ENCODE assay signal across 26 cellular contexts in genomic region chr5:136135536-136135935, GRCh38. TPM values are rescaled to one million over a fixed set of nuclear protein-coding genes. Genes with fewer than 3 reads are reported as not detected.
DNase-seq lines count a peak whose midpoint lies in the region; ATAC-seq and TF ChIP-seq lines count a peak whose summit lies in the region.
"Had no signal": no experiment of that assay in that cellular context is flagged by ENCODE, and none has a peak within 500 bp of the region (broad histone marks: within the 10 kb centered on the region; RNA-seq: fewer than 3 reads in every experiment).

No MANE protein-coding gene starts in this region.

- peaks cover 25% of the 10 kb centered on the region for H3K4me1 ChIP-seq in KMS-11 (ENCODE audit: low read depth, poor library complexity, severe bottlenecking)
- H3K4me1 ChIP-seq in hepatocyte (ENCODE audit: insufficient read depth), result peaks cover 41% of the 10 kb centered on the region
- H3K4me1 ChIP-seq in smooth muscle cell (ENCODE audit: low read depth), result peaks cover 36% of the 10 kb centered on the region
- peaks cover 13 to 76% (median 56%) of the 10 kb centered on the region in 9 donors for H3K4me1 ChIP-seq in heart right ventricle
- H3K4me1 ChIP-seq in lower lobe of right lung, result peaks cover 39% of the 10 kb centered on the region

- H3K36me3 Mint-ChIP-seq in brain, result peaks cover 15% of the 10 kb centered on the region

- WGBS in hepatocyte (ENCODE audit: low lambda C conversion rate, missing lambda C conversion rate), result 66% methylated on average over 2 of the region's 2 CpGs
- WGBS in smooth muscle cell (ENCODE audit: low lambda C conversion rate), result 94% methylated on average over 2 of the region's 2 CpGs
- WGBS in heart right ventricle, 2 donors, result 64 to 68% methylated on average over 2 of the region's 2 CpGs

- peaks cover 72% of the 10 kb centered on the region for H3K4me1 Mint-ChIP-seq in brain

- H3K4me2 ChIP-seq in KMS-11 (0 out of 2 replicates have a peak overlapping the region, but pooled peaks have one; percentile 95), hepatocyte (peak overlapping the region; percentile 75), smooth muscle cell (peak overlapping the region; percentile 94)

- no peaks in the 10 kb centered on the region for H3K36me3 ChIP-seq in KMS-11 (ENCODE audit: insufficient read depth)
- H3K36me3 ChIP-seq in hepatocyte (replicated peaks; ENCODE audit: insufficient read depth, low read depth), result no peaks in the 10 kb centered on the region
- no peaks in the 10 kb centered on the region for H3K36me3 ChIP-seq in smooth muscle cell (ENCODE audit: low read depth)
- H3K36me3 ChIP-seq in heart right ventricle, result no peaks in the 10 kb centered on the region
- H3K36me3 ChIP-seq in lower lobe of right lung, result no peaks in the 10 kb centered on the region
- H3K36me3 ChIP-seq: adrenal gland, upper lobe of right lung had no signal

- H3K27ac ChIP-seq in KMS-11 (no peak overlapping the region), hepatocyte (no peak overlapping the region), smooth muscle cell (ENCODE audit: low read depth) (no peak overlapping the region), heart right ventricle (no peak overlapping the region), lower lobe of right lung (no peak overlapping the region)
- H3K27ac ChIP-seq: adrenal gland had no signal

- no peak for TF ChIP-seq CTCF in KMS-11 (conservative IDR thresholded peaks at IDR 0.05; ENCODE audit: low read depth, low read length)
- no peak for TF ChIP-seq CTCF in brain (conservative IDR thresholded peaks at IDR 0.05)
- TF ChIP-seq CTCF in hepatocyte (IDR thresholded peaks at IDR 0.05; ENCODE audit: poor library complexity), result no peak
- TF ChIP-seq CTCF in smooth muscle cell (IDR thresholded peaks at IDR 0.05; ENCODE audit: borderline replicate concordance, insufficient read depth, poor library complexity, severe bottlenecking), result no peak
- no peak for TF ChIP-seq CTCF in heart right ventricle (IDR thresholded peaks at IDR 0.05)
- no peak for TF ChIP-seq CTCF in lower lobe of right lung (IDR thresholded peaks at IDR 0.05)

- peak overlapping the region; percentile 80 to 100 (median 93) for H3K4me3 Mint-ChIP-seq in brain
- H3K4me3 Mint-ChIP-seq: activated CD4-positive, alpha-beta T cell treated with anti-CD3 and anti-CD28 coated beads for 36 hours; activated CD8-positive, alpha-beta memory T cell treated with anti-CD3 and anti-CD28 coated beads, Interleukin-2, amount 10 ng/mL, durations not matched to agents 7 days and 5 days; dendritic cell treated with granulocyte-macrophage colony-stimulating factor and Interleukin-4, amounts not matched to agents 40 ng/mL and 50 ng/mL, for 4 days; stimulated activated naive CD8-positive, alpha-beta T cell treated with anti-CD3 and anti-CD28 coated beads, Interleukin-15, amount 100 ng/mL, for 72 hours had no signal

- no peaks in the 10 kb centered on the region for H3K9me3 Mint-ChIP-seq in brain
- H3K9me3 Mint-ChIP-seq: activated T-helper 17 cell treated with anti-CD3 and anti-CD28 coated beads, Interleukin-2, amount 50 U/mL, for 72 hours; dendritic cell treated with granulocyte-macrophage colony-stimulating factor and Interleukin-4, amounts not matched to agents 40 ng/mL and 50 ng/mL, for 4 days; stimulated activated naive CD8-positive, alpha-beta T cell treated with anti-CD3 and anti-CD28 coated beads, Interleukin-15, amount 100 ng/mL, for 72 hours had no signal

- H4K20me1 ChIP-seq in KMS-11 (ENCODE audit: insufficient read depth) (peaks cover 19% of the 10 kb centered on the region; the same call in 1 of the 2 replicates), hepatocyte (ENCODE audit: insufficient read depth, poor library complexity, severe bottlenecking) (peaks cover 66% of the 10 kb centered on the region), smooth muscle cell (ENCODE audit: low read depth) (peaks cover 71% of the 10 kb centered on the region)

- H3K27me3 Mint-ChIP-seq in brain, result peaks cover 13% of the 10 kb centered on the region

- peaks cover 7% of the 10 kb centered on the region for H3F3A ChIP-seq in smooth muscle cell (ENCODE audit: low read depth)

- H3K27ac Mint-ChIP-seq in brain, result peak overlapping the region in 1 of 5 experiments; percentile 99
- H3K27ac Mint-ChIP-seq: activated CD4-positive, alpha-beta T cell treated with anti-CD3 and anti-CD28 coated beads for 36 hours; activated CD8-positive, alpha-beta memory T cell treated with anti-CD3 and anti-CD28 coated beads, Interleukin-2, amount 10 ng/mL, durations not matched to agents 7 days and 5 days; activated T-helper 17 cell treated with anti-CD3 and anti-CD28 coated beads, Interleukin-2, amount 50 U/mL, for 72 hours; dendritic cell treated with granulocyte-macrophage colony-stimulating factor and Interleukin-4, amounts not matched to agents 40 ng/mL and 50 ng/mL, for 4 days; stimulated activated naive CD8-positive, alpha-beta T cell treated with anti-CD3 and anti-CD28 coated beads, Interleukin-15, amount 100 ng/mL, for 72 hours had no signal

- no peak overlapping the region for H3K4me3 ChIP-seq in KMS-11 (IDR thresholded peaks at IDR 0.05; ENCODE audit: insufficient read depth, low read depth, low read length)
- no peak overlapping the region for H3K4me3 ChIP-seq in hepatocyte
- peak overlapping the region; percentile 73 for H3K4me3 ChIP-seq in smooth muscle cell
- H3K4me3 ChIP-seq in heart right ventricle, result peak overlapping the region in 1 of 10 donors; percentile 93
- H3K4me3 ChIP-seq in lower lobe of right lung, result no peak overlapping the region
- H3K4me3 ChIP-seq: adrenal gland, upper lobe of right lung had no signal

- H3K27me3 ChIP-seq in KMS-11 (ENCODE audit: insufficient read depth, low read depth) (no peaks in the 10 kb centered on the region), hepatocyte (no peaks in the 10 kb centered on the region), smooth muscle cell (ENCODE audit: low read depth) (no peaks in the 10 kb centered on the region), heart right ventricle (no peaks in the 10 kb centered on the region), lower lobe of right lung (ENCODE audit: low read depth) (no peaks in the 10 kb centered on the region)
- H3K27me3 ChIP-seq: adrenal gland, upper lobe of right lung had no signal

- no peaks in the 10 kb centered on the region for H3K9me3 ChIP-seq in hepatocyte (ENCODE audit: low read depth)
- no peaks in the 10 kb centered on the region for H3K9me3 ChIP-seq in smooth muscle cell (replicated peaks; ENCODE audit: low read depth)
- H3K9me3 ChIP-seq in heart right ventricle, result no peaks in the 10 kb centered on the region
- H3K9me3 ChIP-seq in lower lobe of right lung, result no peaks in the 10 kb centered on the region
- H3K9me3 ChIP-seq: adrenal gland, upper lobe of right lung had no signal

- H3K79me2 ChIP-seq in KMS-11 (ENCODE audit: insufficient read depth, low read depth) (peaks cover 75% of the 10 kb centered on the region), hepatocyte (peaks cover 66% of the 10 kb centered on the region), smooth muscle cell (ENCODE audit: low read depth) (peaks cover 76% of the 10 kb centered on the region)

- H2AFZ ChIP-seq in KMS-11 (ENCODE audit: low read depth) (no peak overlapping the region), hepatocyte (no peak overlapping the region), smooth muscle cell (ENCODE audit: low read depth) (no peak overlapping the region)

- ATAC-seq in heart right ventricle (no peak), lower lobe of right lung (no peak), HG03196 (IDR thresholded peaks at IDR 0.05; ENCODE audit: unreplicated experiment) (no peak)
- ATAC-seq: activated CD4-positive, alpha-beta T cell treated with anti-CD3 and anti-CD28 coated beads for 36 hours; activated CD8-positive, alpha-beta memory T cell treated with anti-CD3 and anti-CD28 coated beads, Interleukin-2, amount 10 ng/mL, durations not matched to agents 7 days and 5 days; activated T-helper 17 cell treated with anti-CD3 and anti-CD28 coated beads, Interleukin-2, amount 50 U/mL, for 72 hours; Right ventricle myocardium inferior; stimulated activated naive CD8-positive, alpha-beta T cell treated with anti-CD3 and anti-CD28 coated beads, Interleukin-15, amount 100 ng/mL, for 72 hours; upper lobe of right lung had no signal

- H3K9ac ChIP-seq in KMS-11, result no peak overlapping the region
- no peak overlapping the region for H3K9ac ChIP-seq in smooth muscle cell (ENCODE audit: low read depth)

- DNase-seq in hepatocyte (ENCODE audit: low spot score), result no peak
- DNase-seq in smooth muscle cell (lab: John Stamatoyannopoulos, UW; ENCODE audit: unreplicated experiment), result no peak
- DNase-seq in DMS 273 (lab: John Stamatoyannopoulos, UW; ENCODE audit: unreplicated experiment), result no peak
- no peak for DNase-seq in heart right ventricle
- DNase-seq in lower lobe of right lung, result no peak
- DNase-seq: activated CD4-positive, alpha-beta T cell treated with anti-CD3 and anti-CD28 coated beads for 36 hours; activated CD8-positive, alpha-beta memory T cell treated with anti-CD3 and anti-CD28 coated beads, Interleukin-2, amount 10 ng/mL, durations not matched to agents 7 days and 5 days; adrenal gland; H7; Karpas-422; mesendoderm; NCI-H1105; NCI-H2081 treated with DMSO at 0.1 percent for 48 hours; NCI-H510A treated with DMSO at 0.1 percent for 48 hours; stimulated activated CD4-positive, alpha-beta T cell treated with anti-CD3 and anti-CD28 coated beads, Interleukin-4, amount 100 ng/mL, for 4 hours; stimulated activated naive CD8-positive, alpha-beta T cell treated with anti-CD3 and anti-CD28 coated beads, Interleukin-15, amount 100 ng/mL, for 72 hours; upper lobe of right lung had no signal

- intact Hi-C loops in heart right ventricle (cut with DNase I) (no loop called here), lower lobe of right lung (cut with DNase I) (no loop called here)

- H3K9me2 ChIP-seq in hepatocyte (replicated peaks; ENCODE audit: insufficient read depth), result no peaks in the 10 kb centered on the region

RNA-seq across cellular contexts. Expression of gene SMAD5, which starts 2.9 kb away (rescaled TPM):
- 12.8 TPM for polyA plus RNA-seq in brain (ENCODE audit: insufficient read depth, low read depth, low replicate concordance)
- total RNA-seq in hepatocyte, result 67.4 and 68.8 TPM in 2 replicates
- polyA plus RNA-seq in hepatocyte, result 24.1 and 34.4 TPM in 2 replicates
- 61.7 and 85.4 TPM in 2 replicates for total RNA-seq in smooth muscle cell
- polyA plus RNA-seq in smooth muscle cell, result 24.8 and 28.5 TPM in 2 replicates
- 10 to 100 TPM; 33.3 to 53.8 (median 39.8) TPM for total RNA-seq in heart right ventricle
- polyA plus RNA-seq in heart right ventricle, result 1 to 10 TPM; 7.0 to 8.5 TPM
- 61.9 TPM for total RNA-seq in lower lobe of right lung

RNA-seq across cellular contexts. Expression of gene SMIM32, which starts 57.4 kb away (rescaled TPM):
- polyA plus RNA-seq in brain (ENCODE audit: insufficient read depth, low read depth, low replicate concordance), result 1.8 TPM
- 1.9 and 3.1 TPM in 2 replicates for total RNA-seq in hepatocyte
- polyA plus RNA-seq in hepatocyte, result 2.7 and 3.9 TPM in 2 replicates
- 1.5 and 1.9 TPM in 2 replicates for total RNA-seq in smooth muscle cell
- 0.24 and 2.2 TPM in 2 replicates for polyA plus RNA-seq in smooth muscle cell
- not detected for total RNA-seq in heart right ventricle
- not detected for polyA plus RNA-seq in heart right ventricle
- total RNA-seq in lower lobe of right lung, result not detected
- total RNA-seq: activated CD4-positive, alpha-beta T cell treated with anti-CD3 and anti-CD28 coated beads for 36 hours; activated CD8-positive, alpha-beta memory T cell treated with anti-CD3 and anti-CD28 coated beads, Interleukin-2, amount 10 ng/mL, durations not matched to agents 7 days and 5 days; activated T-helper 17 cell treated with anti-CD3 and anti-CD28 coated beads, Interleukin-2, amount 50 U/mL, for 72 hours; adrenal gland; Daoy; HT1080; pulmonary artery endothelial cell; Right ventricle myocardium inferior; upper lobe of right lung had no signal
- polyA plus RNA-seq: adrenal gland had no signal
